36 cellular contexts compared by ENCODE assay signal in the genomic region with DNA sequence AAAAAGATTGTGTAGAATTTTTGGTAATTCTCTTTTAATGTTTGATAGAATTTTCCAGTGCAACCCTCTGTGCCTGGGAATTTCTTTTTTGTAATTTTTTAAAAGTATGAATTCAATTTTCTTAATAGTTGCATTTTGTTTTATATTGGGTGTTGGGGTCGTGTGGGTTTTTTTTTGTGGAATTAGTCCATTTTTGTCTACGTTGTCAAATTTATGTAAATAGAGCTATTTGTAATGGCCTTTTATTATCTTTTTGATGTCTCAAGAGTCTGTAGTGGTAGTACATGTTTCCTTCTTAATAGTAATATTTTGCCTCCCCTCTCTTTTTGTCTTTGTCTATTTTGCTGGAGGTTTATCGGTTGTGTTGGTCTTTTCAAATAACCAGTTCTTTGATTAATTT.
"Had no signal": no experiment of that assay in that cellular context is flagged by ENCODE, and none has a peak within 500 bp of the region (broad histone marks: within the 10 kb centered on the region; RNA-seq: fewer than 3 reads in every experiment).

No MANE protein-coding gene starts in this region.

- H3K27ac ChIP-seq: adrenal gland, body of pancreas, brain microvascular endothelial cell, breast epithelium, VCaP had no signal

- ATAC-seq: activated CD8-positive, alpha-beta T cell treated with anti-CD3 and anti-CD28 coated beads for 36 hours; activated naive CD4-positive, alpha-beta T cell treated with anti-CD3 and anti-CD28 coated beads, Interleukin-2, amount 50 U/mL, for 72 hours; activated T-cell treated with anti-CD3 and anti-CD28 coated beads, Interleukin-2, amount 50 U/mL, for 4 hours; activated T-cell treated with anti-CD3 and anti-CD28 coated beads, Interleukin-2, amount 50 U/mL, for 72 hours; activated T-helper 17 cell treated with anti-CD3 and anti-CD28 coated beads, Interleukin-2, amount 50 U/mL, for 72 hours; body of pancreas had no signal

- H3K27ac Mint-ChIP-seq: activated B cell treated with CpG ODN at 0.5 μM for 24 hours; activated CD4-positive, alpha-beta memory T cell treated with anti-CD3 and anti-CD28 coated beads for 36 hours; activated CD4-positive, alpha-beta T cell treated with anti-CD3 and anti-CD28 coated beads, Interleukin-2, amount 10 ng/mL, durations not matched to agents 7 days and 5 days; activated CD8-positive, alpha-beta T cell treated with anti-CD3 and anti-CD28 coated beads for 36 hours; activated naive CD4-positive, alpha-beta T cell treated with anti-CD3 and anti-CD28 coated beads for 36 hours; activated naive CD4-positive, alpha-beta T cell treated with anti-CD3 and anti-CD28 coated beads, Interleukin-2, amount 50 U/mL, for 72 hours; activated naive CD8-positive, alpha-beta T cell treated with anti-CD3 and anti-CD28 coated beads for 36 hours; activated T-cell treated with anti-CD3 and anti-CD28 coated beads, Interleukin-2, amount 50 U/mL, for 72 hours; activated T-helper 1 cell treated with anti-CD3 and anti-CD28 coated beads, Interleukin-12 subunit alpha, Interleukin-12 subunit beta, Interleukin-2, Interleukin-4 antibody, amounts not matched to agents 30 ng/mL and 10 ng/mL and 1 ng/mL, durations not matched to agents 14 hours and 24 hours and 36 hours; activated T-helper 17 cell treated with anti-CD3 and anti-CD28 coated beads, Interleukin-2, amount 50 U/mL, for 72 hours; T-helper 1 cell treated with Interleukin-12 subunit alpha and Interleukin-12 subunit beta and Interleukin-4 antibody, amounts not matched to agents 30 μg/mL and 1 μg/mL, for 36 hours; T-helper 2 cell treated with Interferon-gamma antibody and Interleukin-4, amounts not matched to agents 5 μg/mL and 100 μg/mL, for 36 hours had no signal

- H3K4me1 Mint-ChIP-seq: activated B cell treated with CpG ODN at 0.5 μM for 24 hours; activated CD4-positive, alpha-beta T cell treated with anti-CD3 and anti-CD28 coated beads, Interleukin-2, amount 10 ng/mL, durations not matched to agents 7 days and 5 days; activated naive CD8-positive, alpha-beta T cell treated with anti-CD3 and anti-CD28 coated beads for 36 hours; activated T-helper 17 cell treated with anti-CD3 and anti-CD28 coated beads, Interleukin-2, amount 50 U/mL, for 72 hours had no signal

- H3K9me3 ChIP-seq: adrenal gland had no signal

- H3K36me3 ChIP-seq: adrenal gland, brain microvascular endothelial cell, breast epithelium had no signal

- DNase-seq: activated B cell treated with CpG ODN at 0.5 μM for 24 hours; activated CD4-positive, alpha-beta memory T cell treated with anti-CD3 and anti-CD28 coated beads for 36 hours; activated CD4-positive, alpha-beta T cell treated with anti-CD3 and anti-CD28 coated beads for 4 hours; activated CD4-positive, alpha-beta T cell treated with anti-CD3 and anti-CD28 coated beads, Interleukin-2, amount 10 ng/mL, durations not matched to agents 7 days and 5 days; activated CD4-positive, alpha-beta T cell treated with anti-CD3 and anti-CD28 coated beads, Interleukin-2, amount 50 U/mL, for 4 hours; activated CD4-positive, CD25-positive, alpha-beta regulatory T cell treated with anti-CD3 and anti-CD28 coated beads, Interleukin-2, amount 50 U/mL, for 72 hours; activated CD8-positive, alpha-beta memory T cell treated with anti-CD3 and anti-CD28 coated beads, Interleukin-2, amount 50 U/mL, for 4 hours; activated CD8-positive, alpha-beta T cell treated with anti-CD3 and anti-CD28 coated beads for 36 hours; activated effector memory CD4-positive, alpha-beta T cell treated with anti-CD3 and anti-CD28 coated beads, Interleukin-2, amount 50 U/mL, for 16 hours; activated gamma-delta T cell treated with Interleukin-2 at 50 U/mL for 16 hours; activated naive CD4-positive, alpha-beta T cell; activated naive CD4-positive, alpha-beta T cell treated with anti-CD3 and anti-CD28 coated beads for 36 hours; activated naive CD4-positive, alpha-beta T cell treated with anti-CD3 and anti-CD28 coated beads, Interleukin-2, amount 50 U/mL, for 16 hours; activated naive CD8-positive, alpha-beta T cell treated with anti-CD3 and anti-CD28 coated beads for 36 hours; activated T-cell treated with anti-CD3 and anti-CD28 coated beads for 4 hours; activated T-cell treated with anti-CD3 and anti-CD28 coated beads, Interleukin-2, amount 50 U/mL, for 1 hour; activated T-cell treated with anti-CD3 and anti-CD28 coated beads, Interleukin-2, amount 50 U/mL, for 4 hours; activated T-cell treated with anti-CD3 and anti-CD28 coated beads, Interleukin-2, amount 50 U/mL, for 72 hours; adrenal gland; amniotic stem cell; aorta; body of pancreas; brain microvascular endothelial cell; central memory CD4-positive, alpha-beta T cell; T-helper 1 cell; T-helper 2 cell; T-helper 9 cell had no signal

- H3K4me1 ChIP-seq: adrenal gland, body of pancreas, breast epithelium had no signal

- H3K4me3 ChIP-seq: adrenal gland, body of pancreas, breast epithelium had no signal

- H3K36me3 Mint-ChIP-seq: activated naive CD8-positive, alpha-beta T cell treated with anti-CD3 and anti-CD28 coated beads for 36 hours had no signal

- H3K4me3 Mint-ChIP-seq: activated B cell treated with CpG ODN at 0.5 μM for 24 hours; activated CD4-positive, alpha-beta memory T cell treated with anti-CD3 and anti-CD28 coated beads for 36 hours; activated CD4-positive, alpha-beta T cell treated with anti-CD3 and anti-CD28 coated beads, Interleukin-2, amount 10 ng/mL, durations not matched to agents 7 days and 5 days; activated CD8-positive, alpha-beta T cell treated with anti-CD3 and anti-CD28 coated beads for 36 hours; activated naive CD4-positive, alpha-beta T cell treated with anti-CD3 and anti-CD28 coated beads for 36 hours; activated naive CD8-positive, alpha-beta T cell treated with anti-CD3 and anti-CD28 coated beads for 36 hours; activated T-cell treated with anti-CD3 and anti-CD28 coated beads, Interleukin-2, amount 50 U/mL, for 4 hours; activated T-cell treated with anti-CD3 and anti-CD28 coated beads, Interleukin-2, amount 50 U/mL, for 72 hours; activated T-helper 1 cell treated with anti-CD3 and anti-CD28 coated beads, Interleukin-12 subunit alpha, Interleukin-12 subunit beta, Interleukin-2, Interleukin-4 antibody, amounts not matched to agents 30 ng/mL and 10 ng/mL and 1 ng/mL, durations not matched to agents 14 hours and 24 hours and 36 hours; activated T-helper 17 cell treated with anti-CD3 and anti-CD28 coated beads, Interleukin-2, amount 50 U/mL, for 72 hours; T-helper 1 cell treated with Interleukin-12 subunit alpha and Interleukin-12 subunit beta and Interleukin-4 antibody, amounts not matched to agents 30 μg/mL and 1 μg/mL, for 36 hours; T-helper 2 cell treated with Interferon-gamma antibody and Interleukin-4, amounts not matched to agents 5 μg/mL and 100 μg/mL, for 36 hours had no signal

- H3K27me3 ChIP-seq: adrenal gland, body of pancreas, brain microvascular endothelial cell, breast epithelium had no signal

- H3K27me3 Mint-ChIP-seq: activated B cell treated with CpG ODN at 0.5 μM for 24 hours; activated CD4-positive, alpha-beta memory T cell treated with anti-CD3 and anti-CD28 coated beads for 36 hours; activated CD4-positive, alpha-beta T cell treated with anti-CD3 and anti-CD28 coated beads, Interleukin-2, amount 10 ng/mL, durations not matched to agents 7 days and 5 days; activated CD8-positive, alpha-beta T cell treated with anti-CD3 and anti-CD28 coated beads for 36 hours; activated naive CD8-positive, alpha-beta T cell treated with anti-CD3 and anti-CD28 coated beads for 36 hours had no signal

- FAIRE-seq: astrocyte, TTC549 had no signal
